Comparison of ENCODE assay signal across 21 cellular contexts in genomic region chr3:111923095-111923771, GRCh38. TPM values are rescaled to one million over a fixed set of nuclear protein-coding genes. Genes with fewer than 3 reads are reported as not detected.
DNase-seq lines count a peak whose midpoint lies in the region; ATAC-seq, FAIRE-seq and TF ChIP-seq lines count a peak whose summit lies in the region.
"Had no signal": no experiment of that assay in that cellular context is flagged by ENCODE, and none has a peak within 500 bp of the region (broad histone marks: within the 10 kb centered on the region; RNA-seq: fewer than 3 reads in every experiment).

No MANE protein-coding gene starts in this region.

- H3K36me3 ChIP-seq in HEK293 (ENCODE audit: control insufficient read depth in 2 of 2, insufficient read depth in 1 of 2, low read length in 2 of 2) (peaks cover 0 to 37% of the 10 kb centered on the region in 2 experiments; a peak in 1 of 3 replicates), endothelial cell of umbilical vein (ENCODE audit: control insufficient read depth in 2 of 2, extremely low read depth in 1 of 2, insufficient read depth in 2 of 2, low read length in 2 of 2) (peaks cover 18 to 32% of the 10 kb centered on the region in 2 experiments), stomach (peaks cover 9 to 42% (median 36%) of the 10 kb centered on the region in 4 donors)

- TSS peak; percentile 52 for BruUV-seq in endothelial cell of umbilical vein (replicated peaks; lab: Mats Ljungman, UMichigan)

- ATAC-seq in natural killer cell treated with Interleukin-12 subunit alpha and Interleukin-12 subunit beta and Interleukin-15 and Interleukin-18, amount 100 ng/mL, for 72 hours, result no peak
- ATAC-seq: activated CD4-positive, CD25-positive, alpha-beta regulatory T cell treated with anti-CD3 and anti-CD28 coated beads, Interleukin-2, amount 50 U/mL, for 24 hours; GM12878; GM23338 had no signal

- no peaks in the 10 kb centered on the region for H3K9me3 Mint-ChIP-seq in natural killer cell treated with Interleukin-12 subunit alpha and Interleukin-12 subunit beta and Interleukin-15 and Interleukin-18, amount 100 ng/mL, for 72 hours
- H3K9me3 Mint-ChIP-seq: GM23338, nephron had no signal

- peak overlapping the region in 1 of 2 donors; percentile 11 for H3K27ac Mint-ChIP-seq in natural killer cell treated with Interleukin-12 subunit alpha and Interleukin-12 subunit beta and Interleukin-15 and Interleukin-18, amount 100 ng/mL, for 72 hours
- H3K27ac Mint-ChIP-seq: GM23338, nephron had no signal

- H3K4me3 ChIP-seq in HEK293 (ENCODE audit: low read depth, low read length) (no peak overlapping the region), endothelial cell of umbilical vein (replicated peaks in 1 of 3; ENCODE audit: insufficient read depth in 1 of 3, low read depth in 1 of 3, low read length in 3 of 3) (no peak overlapping the region), stomach (no peak overlapping the region)
- H3K4me3 ChIP-seq: GM12878, GM23338 had no signal

- TF ChIP-seq EP300 in stomach (IDR thresholded peaks at IDR 0.05), result no peak

- TF ChIP-seq POLR2A in endothelial cell of umbilical vein (IDR thresholded peaks at IDR 0.05; ENCODE audit: low read depth, low read length) (no peak), stomach (IDR thresholded peaks at IDR 0.05) (no peak), erythroblast (IDR thresholded peaks at IDR 0.05; ENCODE audit: low read length) (no peak)

- intact Hi-C loops in endothelial cell of umbilical vein (cut with micrococcal nuclease) (no loop called here), stomach (cut with DNase I; ENCODE audit: low total_unique reads) (no loop called here)

- no peak overlapping the region for H3K4me2 ChIP-seq in endothelial cell of umbilical vein (ENCODE audit: insufficient read depth, low read length)
- H3K4me2 ChIP-seq: GM23338 had no signal

- TF ChIP-seq CTCF in HEK293 (tag by site-specific recombination; IDR thresholded peaks at IDR 0.05) (no peak), endothelial cell of umbilical vein (IDR thresholded peaks at IDR 0.05; ENCODE audit: extremely low read depth in 1 of 2, insufficient read depth in 1 of 2, low read depth in 1 of 2, low read length in 2 of 2) (no peak), stomach (IDR thresholded peaks at IDR 0.05) (no peak)

- H3K27me3 ChIP-seq in endothelial cell of umbilical vein (ENCODE audit: control insufficient read depth in 2 of 2, insufficient read depth in 2 of 2, low read length in 2 of 2), result no peaks in the 10 kb centered on the region
- H3K27me3 ChIP-seq in stomach, result no peaks in the 10 kb centered on the region

- no peaks in the 10 kb centered on the region for H3K9me1 ChIP-seq in endothelial cell of umbilical vein (replicated peaks; ENCODE audit: control insufficient read depth, extremely low read depth, insufficient read depth, low read length)

- in situ Hi-C loops in ACHN (cut with HindIII; ENCODE audit: low pct_ligation_motif_present, low pct_unique_long_range_greater_than_20kb, low sequenced_read_pairs), result no loop called here

- WGBS in stomach, 5 donors, result 0 to 70% (median 34%) methylated on average over 2 of the region's 2 CpGs

- CTCF ChIA-PET in HEK293 (lab: Yijun Ruan, JAX), result no interaction called here
- CTCF ChIA-PET in endothelial cell of umbilical vein (lab: Charles Lee), result interaction anchor here (0.8 to 2.5 kb wide), 9 partner anchors 10 to 205 kb away, joined by 3 to 11 read pairs (median 3); no protein-coding TSS in a partner anchor

- H3K27me3 Mint-ChIP-seq in natural killer cell treated with Interleukin-12 subunit alpha and Interleukin-12 subunit beta and Interleukin-15 and Interleukin-18, amount 100 ng/mL, for 72 hours, result no peaks in the 10 kb centered on the region

- no peaks in the 10 kb centered on the region for H3K9me3 ChIP-seq in HEK293 (ENCODE audit: control insufficient read depth, insufficient read depth, low read depth, low read length)
- no peaks in the 10 kb centered on the region for H3K9me3 ChIP-seq in endothelial cell of umbilical vein (replicated peaks; ENCODE audit: control insufficient read depth, insufficient read depth, low read length)
- no peaks in the 10 kb centered on the region for H3K9me3 ChIP-seq in stomach

- dilution Hi-C loops in endothelial cell of umbilical vein (cut with MboI; ENCODE audit: extremely low pct_ligation_motif_present, low sequenced_read_pairs), result no loop called here

- H3K27ac ChIP-seq in HEK293 (ENCODE audit: extremely low read depth, low read depth, low read length) (no peak overlapping the region), endothelial cell of umbilical vein (ENCODE audit: insufficient read depth, low read depth, low read length) (peak overlapping the region; percentile 69), stomach (peak overlapping the region in 3 of 5 donors; percentile 51 to 75 (median 61))
- H3K27ac ChIP-seq: C4-2B had no signal

- no peaks in the 10 kb centered on the region for H4K20me1 ChIP-seq in endothelial cell of umbilical vein (replicated peaks; ENCODE audit: control insufficient read depth, extremely low read depth, insufficient read depth, low read length)

- FAIRE-seq in RCC 7860 (lab: Jason Lieb, UNC), result peak; percentile 54
- FAIRE-seq in endothelial cell of umbilical vein (lab: Jason Lieb, UNC), result peak; percentile 83
- FAIRE-seq: GM12878 had no signal

- DNase-seq in RCC 7860 (ENCODE audit: low spot score) (peak; percentile 89), endothelial cell of umbilical vein (ENCODE audit: low read depth, low spot score) (no peak), stomach (no peak), erythroblast (lab: John Stamatoyannopoulos, UW) (no peak), ACHN (no peak)
- DNase-seq in activated CD4-positive, alpha-beta T cell treated with anti-CD3 and anti-CD28 coated beads, Interleukin-2, amount 50 U/mL, for 1 hour, result no peak
- DNase-seq in natural killer cell treated with Interleukin-12 subunit alpha and Interleukin-12 subunit beta and Interleukin-15 and Interleukin-18, amount 100 ng/mL, for 72 hours (ENCODE audit: low spot score), result no peak
- DNase-seq: activated CD8-positive, alpha-beta memory T cell treated with anti-CD3 and anti-CD28 coated beads, Interleukin-2, amount 50 U/mL, for 4 hours; activated naive CD4-positive, alpha-beta T cell; dermis blood vessel endothelial cell; hippocampal formation; NCI-H2081 treated with DMSO at 0.1 percent for 48 hours; retina; RPMI8226; T-helper 2 cell had no signal

- H2AFZ ChIP-seq in endothelial cell of umbilical vein (ENCODE audit: low read depth, low read length), result no peak overlapping the region
- H2AFZ ChIP-seq: GM23338 had no signal

- peaks cover 0 to 9% of the 10 kb centered on the region in 2 donors for H3K4me1 Mint-ChIP-seq in natural killer cell treated with Interleukin-12 subunit alpha and Interleukin-12 subunit beta and Interleukin-15 and Interleukin-18, amount 100 ng/mL, for 72 hours (ENCODE audit: low read depth in 2 of 2)

- H3K79me2 ChIP-seq in endothelial cell of umbilical vein (ENCODE audit: control insufficient read depth, insufficient read depth, low read length), result peaks cover 5% of the 10 kb centered on the region

- H3K4me3 Mint-ChIP-seq in natural killer cell treated with Interleukin-12 subunit alpha and Interleukin-12 subunit beta and Interleukin-15 and Interleukin-18, amount 100 ng/mL, for 72 hours, result no peak overlapping the region
- H3K4me3 Mint-ChIP-seq: GM23338, nephron had no signal

- no peak overlapping the region for H3K9ac ChIP-seq in endothelial cell of umbilical vein (replicated peaks; ENCODE audit: extremely low read depth, insufficient read depth, low read length)

- no peaks in the 10 kb centered on the region for H3K4me1 ChIP-seq in HEK293 (ENCODE audit: control insufficient read depth, insufficient read depth, low read length)
- H3K4me1 ChIP-seq in endothelial cell of umbilical vein (ENCODE audit: control insufficient read depth, extremely low read depth, insufficient read depth, low read length), result peaks cover 31% of the 10 kb centered on the region
- H3K4me1 ChIP-seq in stomach, result peaks cover 0 to 23% (median 17%) of the 10 kb centered on the region in 4 donors

- POLR2A ChIA-PET in HEK293 (lab: Yijun Ruan, JAX), result no interaction called here
- POLR2A ChIA-PET in endothelial cell of umbilical vein (lab: Charles Lee), result interaction anchor here (0.9 kb wide), 1 partner anchor 10 kb away, joined by 4 read pairs; no protein-coding TSS in a partner anchor

- H3K36me3 Mint-ChIP-seq in natural killer cell treated with Interleukin-12 subunit alpha and Interleukin-12 subunit beta and Interleukin-15 and Interleukin-18, amount 100 ng/mL, for 72 hours, result peaks cover 20% of the 10 kb centered on the region

TF ChIP-seq in endothelial cell of umbilical vein, 7 proteins besides CTCF, POLR2A, EP300 and RAD21:
- TF ChIP-seq MYC (IDR thresholded peaks at IDR 0.05; ENCODE audit: low read depth, low read length) (no peak), FOS (IDR thresholded peaks at IDR 0.05; ENCODE audit: borderline replicate concordance, insufficient read depth, low read length) (peak; percentile 22), GATA2 (IDR thresholded peaks at IDR 0.05; ENCODE audit: insufficient read depth, insufficient read length, low read depth, low read length) (peak; percentile 63)

RNA-seq across cellular contexts. Expression of gene ABHD10, which starts 55.6 kb away (rescaled TPM):
- 26.2 and 37.0 TPM in 2 replicates for total RNA-seq in endothelial cell of umbilical vein
- 8.9 and 10.0 TPM in 2 replicates for polyA plus RNA-seq in endothelial cell of umbilical vein
- polyA plus RNA-seq in endothelial cell of umbilical vein (2011; cell fraction: cytosol; rRNA removed), result 14.8 and 17.3 TPM in 2 replicates
- polyA plus RNA-seq in endothelial cell of umbilical vein (2011; cell fraction: nucleus; rRNA removed), result 19.6 and 20.6 TPM in 2 replicates
- polyA plus RNA-seq in endothelial cell of umbilical vein (2012), result 26.8 and 33.5 TPM in 2 replicates
- 15.7 and 20.7 TPM in 2 replicates for polyA minus RNA-seq in endothelial cell of umbilical vein
- 22.8 TPM for polyA minus RNA-seq in endothelial cell of umbilical vein (2011; cell fraction: cytosol; rRNA and poly(A)+ RNA removed)
- polyA minus RNA-seq in endothelial cell of umbilical vein (2011; cell fraction: nucleus; rRNA and poly(A)+ RNA removed), result 12.6 and 18.0 TPM in 2 replicates
- 10 to 100 TPM in 4 of 5 donors, not detected in 1; 11.6 to 61.7 (median 27.1) TPM for total RNA-seq in stomach
- 10 to 100 TPM; 13.5 to 15.1 (median 13.7) TPM for polyA plus RNA-seq in stomach
- total RNA-seq in natural killer cell treated with Interleukin-12 subunit alpha and Interleukin-12 subunit beta and Interleukin-15 and Interleukin-18, amount 100 ng/mL, for 72 hours, result 10 to 100 TPM; 27.2 to 41.6 TPM
